ENCODE assay signal across 28 cellular contexts in genomic region chr2:17557596-17557995, GRCh38. TPM values are rescaled to one million over a fixed set of nuclear protein-coding genes. Genes with fewer than 3 reads are reported as not detected.
DNase-seq lines count a peak whose midpoint lies in the region; TF ChIP-seq lines count a peak whose summit lies in the region.
"Had no signal": no experiment of that assay in that cellular context is flagged by ENCODE, and none has a peak within 500 bp of the region (broad histone marks: within the 10 kb centered on the region; RNA-seq: fewer than 3 reads in every experiment).

No MANE protein-coding gene starts in this region.

- H3K27ac ChIP-seq in HUES6 (ENCODE audit: low read depth, low read length) = peak overlapping the region; percentile 51; the same call in 1 of the 2 replicates
- no peak overlapping the region for H3K27ac ChIP-seq in iPS-18a (ENCODE audit: low read length)
- no peak overlapping the region for H3K27ac ChIP-seq in prostate gland
- no peak overlapping the region for H3K27ac ChIP-seq in MM.1S (ENCODE audit: low read length)
- H3K27ac ChIP-seq: C4-2B, ovary, vagina had no signal

- intact Hi-C loops in prostate gland (cut with DNase I) (no loop called here), cardiac septum (cut with DNase I) (no loop called here)

- H3K9me3 ChIP-seq in HUES6 (ENCODE audit: control insufficient read depth, insufficient read depth, low read depth, low read length) = no peaks in the 10 kb centered on the region
- H3K9me3 ChIP-seq in iPS-18a (ENCODE audit: control insufficient read depth, low read depth, low read length) = no peaks in the 10 kb centered on the region
- no peaks in the 10 kb centered on the region for H3K9me3 ChIP-seq in prostate gland
- no peaks in the 10 kb centered on the region for H3K9me3 ChIP-seq in MM.1S (replicated peaks; ENCODE audit: insufficient read depth, low read length)
- H3K9me3 ChIP-seq: ovary, vagina had no signal

- WGBS in prostate gland = 24% methylated on average over 5 of the region's 5 CpGs

- H3K4me1 ChIP-seq in HUES6 (ENCODE audit: control insufficient read depth, insufficient read depth, low read length) (peaks cover 42% of the 10 kb centered on the region), iPS-18a (ENCODE audit: control insufficient read depth, low read depth, low read length) (peaks cover 52% of the 10 kb centered on the region), prostate gland (replicated peaks) (no peaks in the 10 kb centered on the region), MM.1S (ENCODE audit: low read length) (no peaks in the 10 kb centered on the region)
- H3K4me1 ChIP-seq: vagina had no signal

- TF ChIP-seq CTCF in prostate gland (IDR thresholded peaks at IDR 0.05) = no peak
- TF ChIP-seq CTCF in MM.1S (IDR thresholded peaks at IDR 0.05; ENCODE audit: low read length) = no peak

- no peaks in the 10 kb centered on the region for H3F3A ChIP-seq in MM.1S (ENCODE audit: insufficient read depth, low read length)

- H3K9me2 ChIP-seq in MM.1S (replicated peaks; ENCODE audit: insufficient read depth, low read length) = no peaks in the 10 kb centered on the region

- no peaks in the 10 kb centered on the region for H4K20me1 ChIP-seq in MM.1S (ENCODE audit: insufficient read depth, low read length)

- no peak overlapping the region for H3K4me2 ChIP-seq in MM.1S (ENCODE audit: low read depth, low read length)

- no peak overlapping the region for H3K9ac ChIP-seq in HUES6 (ENCODE audit: low read length)
- no peak overlapping the region for H3K9ac ChIP-seq in iPS-18a (ENCODE audit: low read length)
- no peak overlapping the region for H3K9ac ChIP-seq in MM.1S (ENCODE audit: low read length)

- no peak overlapping the region for H2AFZ ChIP-seq in MM.1S (ENCODE audit: low read length)

- no peak for TF ChIP-seq POLR2A in prostate gland (IDR thresholded peaks at IDR 0.05)

- H3K4me3 ChIP-seq in HUES6 (ENCODE audit: low read depth, low read length) (no peak overlapping the region; the same call in 1 of the 2 replicates), iPS-18a (ENCODE audit: low read length) (peak overlapping the region; percentile 10), prostate gland (no peak overlapping the region), MM.1S (ENCODE audit: low read length) (no peak overlapping the region)
- H3K4me3 ChIP-seq: K562, ovary, vagina had no signal

- H3K79me2 ChIP-seq in MM.1S (ENCODE audit: low read length) = no peaks in the 10 kb centered on the region

- H3K27me3 ChIP-seq in HUES6 (ENCODE audit: control insufficient read depth, insufficient read depth, low read length) (no peaks in the 10 kb centered on the region), iPS-18a (ENCODE audit: control insufficient read depth, insufficient read depth, low read length) (no peaks in the 10 kb centered on the region), prostate gland (replicated peaks; ENCODE audit: insufficient read depth) (no peaks in the 10 kb centered on the region), MM.1S (replicated peaks; ENCODE audit: insufficient read depth, low read length) (no peaks in the 10 kb centered on the region)
- H3K27me3 ChIP-seq: ovary, vagina had no signal

- DNase-seq in SW480 (ENCODE audit: low spot score) (peak; percentile 79), prostate gland (ENCODE audit: low spot score) (peak; percentile 55), MM.1S (no peak), cardiac septum (ENCODE audit: low spot score) (no peak), NCI-H1930 (lab: John Stamatoyannopoulos, UW) (no peak)
- DNase-seq: activated CD4-positive, alpha-beta T cell treated with anti-CD3 and anti-CD28 coated beads, Interleukin-2, amount 50 U/mL, for 4 hours; activated CD4-positive, CD25-positive, alpha-beta regulatory T cell; activated CD8-positive, alpha-beta memory T cell treated with anti-CD3 and anti-CD28 coated beads, Interleukin-2, amount 50 U/mL, for 4 hours; anterior cingulate cortex; caudate nucleus; dermis blood vessel endothelial cell; naive thymus-derived CD8-positive, alpha-beta T cell; NCI-H146; NCI-H2171 treated with DMSO at 0.1 percent for 48 hours; OCI-M1; ovary; right cardiac atrium; stimulated activated CD4-positive, alpha-beta T cell treated with anti-CD3 and anti-CD28 coated beads, Interleukin-12 subunit alpha, Interleukin-12 subunit beta, amount 100 ng/mL, for 4 hours; stimulated activated CD4-positive, alpha-beta T cell treated with anti-CD3 and anti-CD28 coated beads, Interleukin-4, amount 100 ng/mL, for 24 hours; stimulated activated naive B cell treated with anti-CD40 and anti-IgM and Interleukin-4, amounts not matched to agents 10 μg/mL and 1 μg/mL and 100 μg/mL, for 72 hours; T1000 had no signal

- H3K36me3 ChIP-seq in HUES6 (ENCODE audit: control insufficient read depth, insufficient read depth, low read length) (0 out of 2 replicates have a peak, but pooled peaks cover 1% of the 10 kb centered on the region), iPS-18a (ENCODE audit: control insufficient read depth, low read depth, low read length) (no peaks in the 10 kb centered on the region), prostate gland (no peaks in the 10 kb centered on the region), MM.1S (replicated peaks; ENCODE audit: insufficient read depth, low read length) (no peaks in the 10 kb centered on the region)
- H3K36me3 ChIP-seq: ovary, vagina had no signal

RNA-seq across cellular contexts. Expression of gene VSNL1, which starts 17.1 kb away (rescaled TPM):
- total RNA-seq in prostate gland (10 to 100 TPM in 1 of 2 donors, 1 to 10 TPM in 1; 4.4 to 11.7 TPM), cardiac septum (42.7 TPM)
- total RNA-seq: activated naive CD4-positive, alpha-beta T cell treated with anti-CD3 and anti-CD28 coated beads, Interleukin-2, amount 50 U/mL, for 72 hours; activated T-helper 17 cell treated with anti-CD3 and anti-CD28 coated beads, Interleukin-2, amount 50 U/mL, for 72 hours; dermis blood vessel endothelial cell; K562; naive thymus-derived CD8-positive, alpha-beta T cell had no signal

RNA-seq across cellular contexts. Expression of gene RAD51AP2, which starts 39.4 kb away (rescaled TPM):
- total RNA-seq in prostate gland (1 to 10 TPM in 1 of 2 donors, not detected in 1; 4.2 TPM), cardiac septum (0.43 TPM)
- total RNA-seq: activated naive CD4-positive, alpha-beta T cell treated with anti-CD3 and anti-CD28 coated beads, Interleukin-2, amount 50 U/mL, for 72 hours; activated T-helper 17 cell treated with anti-CD3 and anti-CD28 coated beads, Interleukin-2, amount 50 U/mL, for 72 hours; dermis blood vessel endothelial cell; naive thymus-derived CD8-positive, alpha-beta T cell had no signal

Comparison
In these comparisons a context has a peak if more than half of its experiments do, and no peak if none do; other contexts are left out.
1. DNase-seq: peak in SW480 (single experiment) and prostate gland (single experiment); none in MM.1S (single experiment), cardiac septum (single experiment) and NCI-H1930 (0 of 2).